ENCODE assay signal across 35 cellular contexts in genomic region chr12:81670759-81671158, GRCh38.
"Had no signal": no experiment of that assay in that cellular context is flagged by ENCODE, and none has a peak within 500 bp of the region (broad histone marks: within the 10 kb centered on the region; RNA-seq: fewer than 3 reads in every experiment).

No MANE protein-coding gene starts in this region.

- H3K9me3 ChIP-seq: MG63 had no signal

- H3K36me3 ChIP-seq: MG63 had no signal

- H3K4me3 ChIP-seq: MG63 had no signal

- DNase-seq: Karpas-422, Kasumi-1, MG63, MM.1S, MV-4-11, NCI-H1048, NCI-H1092, NCI-H1092 treated with DMSO at 0.1 percent for 48 hours, NCI-H1105, NCI-H1105 treated with DMSO at 0.1 percent for 48 hours, NCI-H1417, NCI-H1417 treated with DMSO at 0.1 percent for 48 hours, NCI-H1436, NCI-H1436 treated with DMSO at 0.1 percent for 48 hours, NCI-H146, NCI-H1694, NCI-H1694 treated with DMSO at 0.1 percent for 48 hours, NCI-H187, NCI-H187 treated with DMSO at 0.1 percent for 48 hours, NCI-H1930, NCI-H2029, NCI-H2029 treated with DMSO at 0.1 percent for 48 hours, NCI-H2081, NCI-H2081 treated with DMSO at 0.1 percent for 48 hours, NCI-H2107, NCI-H2171, NCI-H2171 treated with DMSO at 0.1 percent for 48 hours, NCI-H2227 treated with DMSO at 0.1 percent for 48 hours, NCI-H226, NCI-H345, NCI-H446, NCI-H446 treated with DMSO at 0.1 percent for 48 hours, NCI-H510A, NCI-H510A treated with DMSO at 0.1 percent for 48 hours, NCI-H524 had no signal

- H3K27me3 ChIP-seq: MG63 had no signal
